14 cellular contexts compared by ENCODE assay signal in genomic region chr9:102035929-102036328, GRCh38.
DNase-seq lines count a peak whose midpoint lies in the region; ATAC-seq and TF ChIP-seq lines count a peak whose summit lies in the region.
"Had no signal": no experiment of that assay in that cellular context is flagged by ENCODE, and none has a peak within 500 bp of the region (broad histone marks: within the 10 kb centered on the region; RNA-seq: fewer than 3 reads in every experiment).

No MANE protein-coding gene starts in this region.

- TF ChIP-seq CTCF in brain microvascular endothelial cell (IDR thresholded peaks at IDR 0.05; ENCODE audit: low read depth, low read length, missing control alignments), result no peak

- no peak overlapping the region for H3K4me3 ChIP-seq in brain microvascular endothelial cell (ENCODE audit: low read depth, low read length)
- H3K4me3 ChIP-seq: upper lobe of left lung had no signal

- peak; percentile 89 for ATAC-seq in GM18498 (IDR thresholded peaks at IDR 0.05; ENCODE audit: unreplicated experiment)
- ATAC-seq in GM19463 (IDR thresholded peaks at IDR 0.05; ENCODE audit: unreplicated experiment), result peak; percentile 66
- ATAC-seq in HG02943 (IDR thresholded peaks at IDR 0.05; ENCODE audit: low read depth, unreplicated experiment), result peak; percentile 78
- ATAC-seq in HG03571 (IDR thresholded peaks at IDR 0.05; ENCODE audit: unreplicated experiment), result peak; percentile 59
- ATAC-seq in esophagus mucosa, result no peak

- no peaks in the 10 kb centered on the region for H3K36me3 ChIP-seq in brain microvascular endothelial cell (replicated peaks)
- H3K36me3 ChIP-seq: upper lobe of left lung, WERI-Rb-1 had no signal

- DNase-seq in cardiac septum (ENCODE audit: low spot score) (no peak), brain microvascular endothelial cell (no peak)
- no peak for DNase-seq in NK-92 treated with Interleukin-12 subunit alpha and Interleukin-12 subunit beta, amount 100 ng/mL, for 24 hours (lab: John Stamatoyannopoulos, UW)
- DNase-seq: dermis blood vessel endothelial cell; SHP77 treated with DMSO at 0.1 percent for 48 hours; stimulated activated CD4-positive, alpha-beta T cell treated with anti-CD3 and anti-CD28 coated beads, Interleukin-12 subunit alpha, Interleukin-12 subunit beta, amount 100 ng/mL, for 4 hours; upper lobe of left lung; WERI-Rb-1 had no signal

- no peaks in the 10 kb centered on the region for H3K27me3 ChIP-seq in brain microvascular endothelial cell (replicated peaks)
- H3K27me3 ChIP-seq: upper lobe of left lung had no signal

- no peak overlapping the region for H3K27ac ChIP-seq in brain microvascular endothelial cell
- H3K27ac ChIP-seq: HL-60, upper lobe of left lung, WERI-Rb-1 had no signal

- intact Hi-C loops in cardiac septum (cut with DNase I), result no loop called here

- in situ Hi-C loops in brain microvascular endothelial cell (cut with HindIII; ENCODE audit: low pct_ligation_motif_present, low sequenced_read_pairs), result no loop called here
